ENCODE assay signal across 9 cellular contexts in the genomic region with DNA sequence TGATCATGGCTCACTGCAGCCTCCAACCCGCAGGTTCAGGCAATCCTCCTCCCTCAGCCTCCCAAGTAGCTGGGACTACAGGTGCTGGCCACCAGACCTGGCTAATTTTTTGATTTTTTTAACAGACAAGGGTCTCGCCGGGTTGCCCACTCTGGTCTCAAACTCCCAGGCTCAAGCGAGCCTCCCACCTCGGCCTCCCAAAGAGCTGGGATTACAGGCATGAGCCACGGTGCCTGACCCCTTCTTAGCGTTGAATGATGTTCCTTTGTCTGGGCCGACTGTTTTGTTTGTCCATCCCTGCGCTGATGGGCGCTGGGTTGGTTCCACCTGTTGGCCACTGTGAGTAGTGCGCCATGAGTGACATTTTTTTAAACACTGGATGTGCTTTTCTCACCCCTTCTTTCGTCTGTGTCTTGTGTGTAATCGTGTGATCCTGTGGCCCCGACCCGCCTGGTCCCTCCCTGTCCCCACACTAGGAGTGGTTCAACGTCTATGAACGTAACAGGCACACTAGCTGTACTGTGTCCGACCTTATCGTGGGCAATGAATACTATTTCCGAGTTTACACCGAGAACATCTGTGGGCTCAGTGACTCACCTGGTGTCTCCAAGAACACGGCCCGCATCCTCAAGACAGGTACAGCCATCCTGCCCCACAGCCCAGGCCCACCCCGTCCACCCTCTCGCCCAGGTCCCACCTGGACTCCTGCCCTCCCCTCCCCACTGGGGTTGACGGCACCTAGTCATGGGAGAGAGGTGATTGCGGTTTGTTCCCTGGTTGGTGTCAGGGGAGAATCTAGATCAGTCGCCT. TPM values are rescaled to one million over a fixed set of nuclear protein-coding genes. Genes with fewer than 3 reads are reported as not detected.
A peak's percentile ranks its signal among the peaks of the same experiment; 100 is the strongest.
DNase-seq lines count a peak whose midpoint lies in the region; ATAC-seq and TF ChIP-seq lines count a peak whose summit lies in the region.
"Had no signal": no experiment of that assay in that cellular context is flagged by ENCODE, and none has a peak within 500 bp of the region (broad histone marks: within the 10 kb centered on the region; RNA-seq: fewer than 3 reads in every experiment).

No MANE protein-coding gene starts in this region.

- TF ChIP-seq CTCF in GM12874 (IDR thresholded peaks at IDR 0.05; ENCODE audit: insufficient read depth, low read depth, low read length) (peak; percentile 87), gastrocnemius medialis (IDR thresholded peaks at IDR 0.05 in 4 of 5, conservative IDR thresholded peaks at IDR 0.05 in 1 of 5) (peak; percentile 67 to 82 (median 76))

- in situ Hi-C loops in gastrocnemius medialis (cut with MboI; ENCODE audit: low sequenced_read_pairs in 4 of 4), result loop anchor here in 3 of 4 donors (5.0 to 25.0 kb wide), 2 partner anchors 94 to 99 kb away; partner anchors contain the start of gene NAPSA (in 3 of the 3)

- intact Hi-C loops in left cardiac atrium (cut with DNase I), result loop anchor here (2.0 to 5.0 kb wide), 3 partner anchors 92 to 104 kb away; partner anchors contain the start of gene NAPSA (in 1 of the 2)
- intact Hi-C loops in gastrocnemius medialis (cut with DNase I; ENCODE audit: low total_unique reads), result loop anchor here (1.0 to 10.0 kb wide), 2 partner anchors 93 to 94 kb away; no protein-coding TSS in a partner anchor

- peak overlapping the region in 1 of 4 donors; percentile 46 for H3K27ac ChIP-seq in gastrocnemius medialis
- H3K27ac ChIP-seq: skin epidermis had no signal

- peaks cover 7 to 9% (median 9%) of the 10 kb centered on the region in 3 donors for H3K27me3 ChIP-seq in gastrocnemius medialis

- no peak overlapping the region for H3K4me3 Mint-ChIP-seq in activated naive CD8-positive, alpha-beta T cell treated with anti-CD3 and anti-CD28 coated beads, Interleukin-2, amount 50 U/mL, for 24 hours

- no peak overlapping the region for H3K4me3 ChIP-seq in gastrocnemius medialis
- H3K4me3 ChIP-seq: skin epidermis had no signal

- peak; percentile 43 for ATAC-seq in activated naive CD8-positive, alpha-beta T cell treated with anti-CD3 and anti-CD28 coated beads, Interleukin-2, amount 50 U/mL, for 24 hours
- peak; percentile 78 to 79 for ATAC-seq in left cardiac atrium
- ATAC-seq in gastrocnemius medialis, result peak; percentile 55 to 67
- no peak for ATAC-seq in GM21737 (IDR thresholded peaks at IDR 0.05; ENCODE audit: unreplicated experiment)

- no peaks in the 10 kb centered on the region for H3K36me3 Mint-ChIP-seq in activated naive CD8-positive, alpha-beta T cell treated with anti-CD3 and anti-CD28 coated beads, Interleukin-2, amount 50 U/mL, for 24 hours (ENCODE audit: low read depth)

- H3K9me3 Mint-ChIP-seq in activated naive CD8-positive, alpha-beta T cell treated with anti-CD3 and anti-CD28 coated beads, Interleukin-2, amount 50 U/mL, for 24 hours, result no peaks in the 10 kb centered on the region

- H3K9me3 ChIP-seq in gastrocnemius medialis, result no peaks in the 10 kb centered on the region

- no peak for TF ChIP-seq POLR2A in gastrocnemius medialis (IDR thresholded peaks at IDR 0.05)

- H3K27me3 Mint-ChIP-seq in activated naive CD8-positive, alpha-beta T cell treated with anti-CD3 and anti-CD28 coated beads, Interleukin-2, amount 50 U/mL, for 24 hours, result peaks cover 41% of the 10 kb centered on the region

- DNase-seq in A172 (ENCODE audit: low spot score) (peak; percentile 73), M059J (ENCODE audit: low read depth) (peak; percentile 66), SK-N-DZ (ENCODE audit: low spot score) (peak; percentile 57), left cardiac atrium (peak; percentile 57), gastrocnemius medialis (peak in 1 of 2 donors; percentile 59)
- DNase-seq in activated naive CD8-positive, alpha-beta T cell treated with anti-CD3 and anti-CD28 coated beads, Interleukin-2, amount 50 U/mL, for 24 hours, result peak; percentile 66

- H3K4me1 Mint-ChIP-seq in activated naive CD8-positive, alpha-beta T cell treated with anti-CD3 and anti-CD28 coated beads, Interleukin-2, amount 50 U/mL, for 24 hours, result peaks cover 14% of the 10 kb centered on the region

- no peaks in the 10 kb centered on the region for H3K36me3 ChIP-seq in gastrocnemius medialis

- H3K27ac Mint-ChIP-seq in activated naive CD8-positive, alpha-beta T cell treated with anti-CD3 and anti-CD28 coated beads, Interleukin-2, amount 50 U/mL, for 24 hours, result no peak overlapping the region

- peaks cover 0 to 8% of the 10 kb centered on the region in 2 donors for H3K4me1 ChIP-seq in gastrocnemius medialis

RNA-seq across cellular contexts. Expression of gene EMC10, which starts 15.0 kb away (rescaled TPM):
- total RNA-seq in A172 (2014; rRNA removed; shearing (Covaris generic)), result 61.5 and 64.7 TPM in 2 replicates
- 29.2 and 68.1 TPM in 2 replicates for total RNA-seq in M059J (2014; rRNA removed; shearing (Covaris generic))
- polyA plus RNA-seq in SK-N-DZ (2014; cell fraction: cytosol; rRNA removed), result 114 and 132 TPM in 2 replicates
- 39.1 and 53.1 TPM in 2 replicates for polyA plus RNA-seq in SK-N-DZ (2014; cell fraction: nucleus; rRNA removed)
- 10 to 100 TPM; 82.3 to 96.9 TPM for total RNA-seq in left cardiac atrium
- total RNA-seq in gastrocnemius medialis, result 10 to 100 TPM; 29.2 to 67.4 (median 45.4) TPM

RNA-seq across cellular contexts. Expression of gene GARIN5A, which starts 15.4 kb away (rescaled TPM):
- 1.6 TPM in 1 of 2 replicates, not detected in the other for total RNA-seq in A172 (2014; rRNA removed; shearing (Covaris generic))
- 0.20 and 1.1 TPM in 2 replicates for total RNA-seq in M059J (2014; rRNA removed; shearing (Covaris generic))
- polyA plus RNA-seq in SK-N-DZ (2014; cell fraction: cytosol; rRNA removed), result 0.54 TPM in 1 of 2 replicates, not detected in the other
- polyA plus RNA-seq in SK-N-DZ (2014; cell fraction: nucleus; rRNA removed), result 0.52 and 2.2 TPM in 2 replicates
- total RNA-seq in left cardiac atrium (1 to 10 TPM; 1.4 to 1.5 TPM), gastrocnemius medialis (10 to 100 TPM in 1 of 4 donors, 1 to 10 TPM in 2, not detected in 1; 1.2 to 11.0 (median 1.9) TPM)

RNA-seq across cellular contexts. Expression of gene MYBPC2, which starts 28.6 kb away (rescaled TPM):
- total RNA-seq in A172 (2014; rRNA removed; shearing (Covaris generic)), result not detected in 2 replicates
- not detected in 2 replicates for total RNA-seq in M059J (2014; rRNA removed; shearing (Covaris generic))
- polyA plus RNA-seq in SK-N-DZ (2014; cell fraction: cytosol; rRNA removed), result not detected in 2 replicates
- polyA plus RNA-seq in SK-N-DZ (2014; cell fraction: nucleus; rRNA removed), result not detected in 2 replicates
- not detected for total RNA-seq in left cardiac atrium
- 100 to 1,000 TPM; 358 to 988 (median 442) TPM for total RNA-seq in gastrocnemius medialis

RNA-seq across cellular contexts. Expression of gene SPIB, which starts 42.5 kb away (rescaled TPM):
- total RNA-seq in A172 (2014; rRNA removed; shearing (Covaris generic)), result 0.07 and 0.14 TPM in 2 replicates
- total RNA-seq in M059J (2014; rRNA removed; shearing (Covaris generic)), result not detected in 2 replicates
- polyA plus RNA-seq in SK-N-DZ (2014; cell fraction: cytosol; rRNA removed), result 2.7 TPM in 1 of 2 replicates, not detected in the other
- 0.20 and 0.77 TPM in 2 replicates for polyA plus RNA-seq in SK-N-DZ (2014; cell fraction: nucleus; rRNA removed)
- total RNA-seq in left cardiac atrium (not detected), gastrocnemius medialis (under 1 TPM in 1 of 4 donors, not detected in 3; 0.15 TPM)

RNA-seq across cellular contexts. Expression of gene JOSD2, which starts 49.7 kb away (rescaled TPM):
- total RNA-seq in A172 (2014; rRNA removed; shearing (Covaris generic)), result 38.4 and 44.4 TPM in 2 replicates
- total RNA-seq in M059J (2014; rRNA removed; shearing (Covaris generic)), result 9.4 and 33.7 TPM in 2 replicates
- 7.6 and 9.2 TPM in 2 replicates for polyA plus RNA-seq in SK-N-DZ (2014; cell fraction: cytosol; rRNA removed)
- polyA plus RNA-seq in SK-N-DZ (2014; cell fraction: nucleus; rRNA removed), result 8.9 and 12.0 TPM in 2 replicates
- 10 to 100 TPM; 27.3 to 36.7 TPM for total RNA-seq in left cardiac atrium
- total RNA-seq in gastrocnemius medialis, result 10 to 100 TPM; 22.1 to 36.9 (median 27.8) TPM

Comparison
In these comparisons a context has a peak if more than half of its experiments do, and no peak if none do; other contexts are left out.
1. RNA of gene MYBPC2, which starts 28.6 kb away (total RNA-seq): 358 to 988 TPM in gastrocnemius medialis; not detected in left cardiac atrium, not detected in A172 and not detected in M059J; every median in the first group is over 100 times any median in the second.